21 cellular contexts compared by ENCODE assay signal in genomic region chr2:131038258-131039100, GRCh38.
"Had no signal": no experiment of that assay in that cellular context is flagged by ENCODE, and none has a peak within 500 bp of the region (broad histone marks: within the 10 kb centered on the region; RNA-seq: fewer than 3 reads in every experiment).

No MANE protein-coding gene starts in this region.

- FAIRE-seq: bronchial epithelial cell, keratinocyte, pancreas had no signal

- H3K27ac Mint-ChIP-seq: activated CD8-positive, alpha-beta T cell treated with anti-CD3 and anti-CD28 coated beads, Interleukin-2, amount 10 ng/mL, durations not matched to agents 7 days and 5 days; activated naive CD4-positive, alpha-beta T cell treated with anti-CD3 and anti-CD28 coated beads, Interleukin-2, amount 10 ng/mL, durations not matched to agents 7 days and 5 days; effector memory CD8-positive, alpha-beta T cell; T-helper 1 cell treated with Interleukin-12 subunit alpha and Interleukin-12 subunit beta and Interleukin-4 antibody, amounts not matched to agents 30 μg/mL and 1 μg/mL, for 36 hours had no signal

- H3K4me3 ChIP-seq: pancreas, tibial nerve, uterus had no signal

- H3K27ac ChIP-seq: epithelial cell of prostate, pancreas, tibial nerve, uterus had no signal

- ATAC-seq: activated CD4-positive, CD25-positive, alpha-beta regulatory T cell treated with anti-CD3 and anti-CD28 coated beads, Interleukin-2, amount 50 U/mL, for 24 hours; activated CD8-positive, alpha-beta T cell treated with anti-CD3 and anti-CD28 coated beads, Interleukin-2, amount 10 ng/mL, durations not matched to agents 7 days and 5 days; effector memory CD8-positive, alpha-beta T cell; left lobe of liver; pancreas had no signal

- DNase-seq: activated CD4-positive, alpha-beta T cell treated with anti-CD3 and anti-CD28 coated beads, Interleukin-2, amount 10 ng/mL, durations not matched to agents 7 days and 5 days; activated CD8-positive, alpha-beta memory T cell treated with anti-CD3 and anti-CD28 coated beads, Interleukin-2, amount 50 U/mL, for 48 hours; activated CD8-positive, alpha-beta T cell treated with anti-CD3 and anti-CD28 coated beads, Interleukin-2, amount 10 ng/mL, durations not matched to agents 7 days and 5 days; activated effector memory CD4-positive, alpha-beta T cell treated with Interleukin-2 at 50 U/mL for 16 hours; activated naive CD4-positive, alpha-beta T cell treated with anti-CD3 and anti-CD28 coated beads, Interleukin-2, amount 10 ng/mL, durations not matched to agents 7 days and 5 days; dermis blood vessel endothelial cell; effector memory CD8-positive, alpha-beta T cell; foreskin fibroblast; pancreas; stimulated activated CD4-positive, alpha-beta T cell treated with anti-CD3 and anti-CD28 coated beads, Interleukin-12 subunit alpha, Interleukin-12 subunit beta, amount 100 ng/mL, for 4 hours; stimulated activated CD4-positive, alpha-beta T cell treated with anti-CD3 and anti-CD28 coated beads, Interleukin-1b, Interleukin-23, amount 100 ng/mL, for 48 hours; stimulated activated naive CD4-positive, alpha-beta T cell treated with Interleukin-2 at 50 U/mL for 16 hours; uterus had no signal

- H3K27me3 ChIP-seq: pancreas, uterus had no signal

- H3K4me1 ChIP-seq: uterus had no signal

- H3K36me3 ChIP-seq: pancreas, uterus had no signal

- H3K9me3 Mint-ChIP-seq: activated CD4-positive, alpha-beta T cell treated with anti-CD3 and anti-CD28 coated beads, Interleukin-2, amount 10 ng/mL, durations not matched to agents 7 days and 5 days; activated naive CD4-positive, alpha-beta T cell treated with anti-CD3 and anti-CD28 coated beads, Interleukin-2, amount 10 ng/mL, durations not matched to agents 7 days and 5 days; effector memory CD8-positive, alpha-beta T cell; neural crest cell; T-helper 1 cell treated with Interleukin-12 subunit alpha and Interleukin-12 subunit beta and Interleukin-4 antibody, amounts not matched to agents 30 μg/mL and 1 μg/mL, for 36 hours had no signal

- H3K9me3 ChIP-seq: pancreas, tibial nerve, uterus had no signal

- H3K4me3 Mint-ChIP-seq: activated naive CD4-positive, alpha-beta T cell treated with anti-CD3 and anti-CD28 coated beads, Interleukin-2, amount 10 ng/mL, durations not matched to agents 7 days and 5 days; neural crest cell; T-helper 1 cell treated with Interleukin-12 subunit alpha and Interleukin-12 subunit beta and Interleukin-4 antibody, amounts not matched to agents 30 μg/mL and 1 μg/mL, for 36 hours had no signal
